ENCODE assay signal across 12 cellular contexts in the genomic region with DNA sequence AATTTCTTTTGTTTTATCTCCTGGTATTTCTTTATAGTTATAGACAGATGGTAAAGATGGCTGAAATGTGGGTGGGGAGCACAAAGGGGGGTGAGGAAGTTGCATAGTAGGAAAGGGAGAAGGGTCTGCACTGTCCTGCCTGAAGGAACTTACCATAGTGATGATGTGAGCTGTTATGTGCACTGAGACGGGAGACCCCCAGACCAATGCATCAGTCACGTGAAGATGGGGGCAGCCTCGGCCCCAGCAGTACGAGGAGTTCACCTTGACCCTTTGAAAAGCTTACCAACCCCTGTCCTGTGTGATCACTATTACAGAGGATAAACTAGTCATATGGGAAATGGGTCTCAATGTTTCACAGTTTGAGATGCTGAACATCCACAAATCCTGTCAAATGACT.
"Had no signal": no experiment of that assay in that cellular context is flagged by ENCODE, and none has a peak within 500 bp of the region (broad histone marks: within the 10 kb centered on the region; RNA-seq: fewer than 3 reads in every experiment).

No MANE protein-coding gene starts in this region.

- H3K27me3 ChIP-seq: heart left ventricle, left lung, neutrophil, right lobe of liver, testis, thyroid gland had no signal

- H3K4me3 ChIP-seq: heart left ventricle, left lung, lung, psoas muscle, right lobe of liver, smooth muscle cell, testis, thyroid gland had no signal

- ATAC-seq: naive thymus-derived CD8-positive, alpha-beta T cell had no signal

- H3K36me3 ChIP-seq: heart left ventricle, left lung, neutrophil, right lobe of liver, thyroid gland had no signal

- DNase-seq: stimulated activated naive CD4-positive, alpha-beta T cell treated with Interleukin-2 at 50 U/mL for 16 hours had no signal

- H3K4me2 ChIP-seq: smooth muscle cell had no signal

- H3K27ac ChIP-seq: left lung, neutrophil, parathyroid adenoma, psoas muscle, testis, thyroid gland had no signal

- H3K9ac ChIP-seq: parathyroid adenoma had no signal

- H3K4me1 ChIP-seq: parathyroid adenoma, testis had no signal

- H3K9me3 ChIP-seq: neutrophil, right lobe of liver, testis, thyroid gland had no signal

- H3K79me2 ChIP-seq: parathyroid adenoma had no signal
